Comparison of ENCODE assay signal across 1 cellular context in genomic region chr21:35037384-35038105, GRCh38.
TF ChIP-seq lines count a peak whose summit lies in the region.

No MANE protein-coding gene starts in this region.

TF ChIP-seq in IMR-90, 13 proteins besides CTCF, POLR2A, EP300 and RAD21 (continued from another document):
- no peak for TF ChIP-seq RCOR1 (IDR thresholded peaks at IDR 0.05; ENCODE audit: insufficient replicate concordance, low read length)
- no peak for TF ChIP-seq CHD1 (IDR thresholded peaks at IDR 0.05; ENCODE audit: low read depth, low read length)
- no peak for TF ChIP-seq MAFK (IDR thresholded peaks at IDR 0.05; ENCODE audit: low read depth, low read length)
TF ChIP-seq in IMR-90: peak in this region for 0.
